Comparison of ENCODE assay signal across 18 cellular contexts in the genomic region with DNA sequence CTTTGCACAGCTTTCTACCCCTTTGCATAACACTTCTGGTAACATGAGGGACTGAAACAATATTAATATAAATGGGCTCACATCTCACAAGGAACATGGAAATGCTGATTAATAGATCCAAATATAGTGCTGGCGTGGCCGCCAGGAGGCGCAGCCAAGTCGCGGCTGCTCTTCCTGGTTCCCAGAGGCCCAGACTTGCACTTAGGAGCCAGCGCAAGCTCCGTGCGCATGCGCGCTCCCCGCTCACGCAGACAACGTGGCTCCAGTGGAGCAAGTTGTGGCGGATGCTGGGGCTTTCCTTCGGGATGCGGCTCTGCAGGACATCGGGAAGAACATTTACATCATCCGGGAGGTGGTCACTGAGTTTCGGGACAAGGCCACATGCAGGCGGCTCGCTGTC.
"Had no signal": no experiment of that assay in that cellular context is flagged by ENCODE, and none has a peak within 500 bp of the region (broad histone marks: within the 10 kb centered on the region; RNA-seq: fewer than 3 reads in every experiment).

No MANE protein-coding gene starts in this region.

- H3K36me3 Mint-ChIP-seq: activated CD8-positive, alpha-beta memory T cell treated with anti-CD3 and anti-CD28 coated beads, Interleukin-2, amount 10 ng/mL, durations not matched to agents 7 days and 5 days; memory B cell; naive B cell; stimulated activated effector memory CD8-positive, alpha-beta T cell treated with anti-CD3 and anti-CD28 coated beads, Interleukin-12 subunit alpha, Interleukin-12 subunit beta, amount 100 ng/mL, for 72 hours had no signal

- H3K27ac Mint-ChIP-seq: activated B cell treated with CpG ODN at 0.5 μM for 24 hours; activated CD4-positive, alpha-beta memory T cell treated with anti-CD3 and anti-CD28 coated beads, Interleukin-2, amount 10 ng/mL, durations not matched to agents 7 days and 5 days; activated CD8-positive, alpha-beta memory T cell treated with anti-CD3 and anti-CD28 coated beads, Interleukin-2, amount 10 ng/mL, durations not matched to agents 7 days and 5 days; activated naive CD4-positive, alpha-beta T cell treated with anti-CD3 and anti-CD28 coated beads for 36 hours; activated T-helper 2 cell treated with anti-CD3 and anti-CD28 coated beads, Interferon-gamma antibody, Interleukin-2, Interleukin-4, amounts not matched to agents 10 μg/mL and 5 μg/mL and 100 μg/mL, durations not matched to agents 14 hours and 24 hours and 36 hours; memory B cell; stimulated activated effector memory CD8-positive, alpha-beta T cell treated with anti-CD3 and anti-CD28 coated beads, Interleukin-12 subunit alpha, Interleukin-12 subunit beta, amount 100 ng/mL, for 72 hours had no signal

- H3K27me3 Mint-ChIP-seq: activated B cell treated with CpG ODN at 0.5 μM for 24 hours; activated CD4-positive, alpha-beta memory T cell treated with anti-CD3 and anti-CD28 coated beads, Interleukin-2, amount 10 ng/mL, durations not matched to agents 7 days and 5 days; activated CD8-positive, alpha-beta memory T cell treated with anti-CD3 and anti-CD28 coated beads, Interleukin-2, amount 10 ng/mL, durations not matched to agents 7 days and 5 days; memory B cell; naive B cell had no signal

- H3K4me3 ChIP-seq: body of pancreas, heart left ventricle, mucosa of descending colon, ovary, smooth muscle cell had no signal

- H3K4me1 Mint-ChIP-seq: activated B cell treated with CpG ODN at 0.5 μM for 24 hours; activated CD4-positive, alpha-beta memory T cell treated with anti-CD3 and anti-CD28 coated beads, Interleukin-2, amount 10 ng/mL, durations not matched to agents 7 days and 5 days; activated CD8-positive, alpha-beta memory T cell treated with anti-CD3 and anti-CD28 coated beads, Interleukin-2, amount 10 ng/mL, durations not matched to agents 7 days and 5 days; memory B cell; naive B cell; stimulated activated effector memory CD8-positive, alpha-beta T cell treated with anti-CD3 and anti-CD28 coated beads, Interleukin-12 subunit alpha, Interleukin-12 subunit beta, amount 100 ng/mL, for 72 hours had no signal

- H3K9me3 Mint-ChIP-seq: activated B cell treated with CpG ODN at 0.5 μM for 24 hours; activated CD4-positive, alpha-beta memory T cell treated with anti-CD3 and anti-CD28 coated beads, Interleukin-2, amount 10 ng/mL, durations not matched to agents 7 days and 5 days; activated naive CD4-positive, alpha-beta T cell treated with anti-CD3 and anti-CD28 coated beads for 36 hours; activated T-helper 2 cell treated with anti-CD3 and anti-CD28 coated beads, Interferon-gamma antibody, Interleukin-2, Interleukin-4, amounts not matched to agents 10 μg/mL and 5 μg/mL and 100 μg/mL, durations not matched to agents 14 hours and 24 hours and 36 hours; memory B cell had no signal

- H3K4me1 ChIP-seq: body of pancreas had no signal

- H3K36me3 ChIP-seq: heart left ventricle, ovary had no signal

- H3K9me3 ChIP-seq: body of pancreas, heart left ventricle, mucosa of descending colon, ovary had no signal

- H3K27ac ChIP-seq: body of pancreas, heart left ventricle, ovary had no signal

- H3K4me3 Mint-ChIP-seq: activated B cell treated with CpG ODN at 0.5 μM for 24 hours; activated CD4-positive, alpha-beta memory T cell treated with anti-CD3 and anti-CD28 coated beads, Interleukin-2, amount 10 ng/mL, durations not matched to agents 7 days and 5 days; activated CD8-positive, alpha-beta memory T cell treated with anti-CD3 and anti-CD28 coated beads, Interleukin-2, amount 10 ng/mL, durations not matched to agents 7 days and 5 days; activated naive CD4-positive, alpha-beta T cell treated with anti-CD3 and anti-CD28 coated beads for 36 hours; memory B cell; naive B cell; neural crest cell; stimulated activated effector memory CD8-positive, alpha-beta T cell treated with anti-CD3 and anti-CD28 coated beads, Interleukin-12 subunit alpha, Interleukin-12 subunit beta, amount 100 ng/mL, for 72 hours had no signal

- H3K27me3 ChIP-seq: body of pancreas, heart left ventricle, ovary had no signal

- H3K4me2 ChIP-seq: smooth muscle cell had no signal

- ATAC-seq: activated CD8-positive, alpha-beta memory T cell treated with anti-CD3 and anti-CD28 coated beads, Interleukin-2, amount 10 ng/mL, durations not matched to agents 7 days and 5 days; body of pancreas; heart left ventricle; mucosa of descending colon; sciatic nerve; stimulated activated effector memory CD8-positive, alpha-beta T cell treated with anti-CD3 and anti-CD28 coated beads, Interleukin-12 subunit alpha, Interleukin-12 subunit beta, amount 100 ng/mL, for 72 hours had no signal

- DNase-seq: activated B cell treated with CpG ODN at 0.5 μM for 24 hours; activated CD4-positive, alpha-beta memory T cell treated with anti-CD3 and anti-CD28 coated beads, Interleukin-2, amount 10 ng/mL, durations not matched to agents 7 days and 5 days; activated CD4-positive, alpha-beta T cell treated with anti-CD3 and anti-CD28 coated beads for 48 hours; activated CD8-positive, alpha-beta memory T cell treated with anti-CD3 and anti-CD28 coated beads, Interleukin-2, amount 10 ng/mL, durations not matched to agents 7 days and 5 days; activated naive CD4-positive, alpha-beta T cell treated with anti-CD3 and anti-CD28 coated beads for 36 hours; body of pancreas; heart left ventricle; kidney glomerular epithelial cell; mucosa of descending colon; naive B cell; ovary; stimulated activated CD4-positive, alpha-beta T cell treated with anti-CD3 and anti-CD28 coated beads, Interleukin-4, amount 100 ng/mL, for 24 hours had no signal
